ENCODE assay signal across 28 cellular contexts in the genomic region with DNA sequence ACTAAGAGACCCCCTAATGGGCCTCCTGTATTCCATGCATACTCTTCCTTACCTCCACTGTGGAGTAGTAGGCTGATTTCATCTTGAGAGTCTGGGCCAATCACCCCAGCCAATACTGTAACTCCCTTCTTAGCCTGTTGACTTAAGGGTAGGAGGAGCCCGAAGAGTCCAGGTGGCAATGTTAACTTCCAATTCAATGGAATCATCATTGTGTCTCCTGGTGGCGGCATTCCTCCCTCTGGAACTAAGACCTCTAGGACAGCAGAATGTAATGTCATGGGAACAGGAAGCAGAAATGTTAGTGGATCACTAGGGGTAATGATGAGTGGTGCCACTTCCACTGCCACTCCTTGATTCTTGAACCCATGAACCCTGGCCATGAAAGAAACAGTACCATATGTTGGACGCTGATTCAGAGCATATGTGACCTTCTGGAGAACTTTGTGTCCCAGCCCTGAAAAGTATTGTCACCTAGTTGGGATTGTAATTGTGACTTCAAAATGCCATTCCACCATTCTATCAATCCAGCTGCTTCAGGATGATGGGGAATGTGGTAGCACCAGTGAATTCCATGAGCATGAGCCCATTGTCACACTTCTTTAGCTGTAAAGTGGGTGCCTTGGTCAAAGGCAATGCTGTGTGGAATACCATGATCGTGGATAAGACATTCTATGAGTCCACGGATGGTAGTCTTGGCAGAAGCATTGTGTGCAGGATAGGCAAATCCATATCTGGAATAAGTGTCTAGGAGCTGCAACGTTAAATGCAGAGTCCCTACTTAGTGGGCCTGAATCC.
"Had no signal": no experiment of that assay in that cellular context is flagged by ENCODE, and none has a peak within 500 bp of the region (broad histone marks: within the 10 kb centered on the region; RNA-seq: fewer than 3 reads in every experiment).

No MANE protein-coding gene starts in this region.

- H3K27ac ChIP-seq: colonic mucosa, coronary artery, dorsolateral prefrontal cortex, epithelial cell of prostate, esophagus muscularis mucosa, esophagus squamous epithelium, foreskin keratinocyte, gastrocnemius medialis, gastroesophageal sphincter, heart left ventricle, heart right ventricle had no signal

- ATAC-seq: effector memory CD8-positive, alpha-beta T cell; esophagus mucosa; foreskin keratinocyte; gastrocnemius medialis; gastroesophageal sphincter; heart left ventricle; heart right ventricle had no signal

- H3K9me3 ChIP-seq: colonic mucosa, esophagus muscularis mucosa, esophagus squamous epithelium, gastrocnemius medialis, gastroesophageal sphincter had no signal

- DNase-seq: colonic mucosa; cortex of kidney; dermis blood vessel endothelial cell; dorsolateral prefrontal cortex; effector CD4-positive, alpha-beta T cell; effector CD8-positive, alpha-beta T cell; effector memory CD4-positive, alpha-beta T cell; effector memory CD8-positive, alpha-beta T cell; endodermal cell; erythroblast; esophagus squamous epithelium; foreskin fibroblast; foreskin melanocyte; gastrocnemius medialis; glutamatergic neuron; head of caudate nucleus; heart left ventricle; heart right ventricle had no signal

- FAIRE-seq: colon, endometrium, endothelial cell of umbilical vein, frontal cortex had no signal

- H3K36me3 ChIP-seq: colonic mucosa, esophagus muscularis mucosa, esophagus squamous epithelium, gastrocnemius medialis, gastroesophageal sphincter, heart left ventricle, heart right ventricle had no signal

- H3K4me1 ChIP-seq: colonic mucosa, esophagus muscularis mucosa, esophagus squamous epithelium, foreskin keratinocyte, gastrocnemius medialis, gastroesophageal sphincter, heart left ventricle, heart right ventricle had no signal

- H3K4me3 ChIP-seq: colonic mucosa, coronary artery, dorsolateral prefrontal cortex, esophagus muscularis mucosa, esophagus squamous epithelium, gastrocnemius medialis, gastroesophageal sphincter, heart left ventricle, heart right ventricle had no signal

- H3K27me3 ChIP-seq: colonic mucosa, dorsolateral prefrontal cortex, esophagus muscularis mucosa, esophagus squamous epithelium, foreskin keratinocyte, gastrocnemius medialis, gastroesophageal sphincter, heart left ventricle, heart right ventricle had no signal
